ENCODE assay signal across 1 cellular context in genomic region chr12:20489645-20490044, GRCh38.
TF ChIP-seq lines count a peak whose summit lies in the region.

No MANE protein-coding gene starts in this region.

TF ChIP-seq in A549, 52 proteins besides CTCF, POLR2A, EP300 and RAD21 (continued from another document):
- TF ChIP-seq, protein P1, sequence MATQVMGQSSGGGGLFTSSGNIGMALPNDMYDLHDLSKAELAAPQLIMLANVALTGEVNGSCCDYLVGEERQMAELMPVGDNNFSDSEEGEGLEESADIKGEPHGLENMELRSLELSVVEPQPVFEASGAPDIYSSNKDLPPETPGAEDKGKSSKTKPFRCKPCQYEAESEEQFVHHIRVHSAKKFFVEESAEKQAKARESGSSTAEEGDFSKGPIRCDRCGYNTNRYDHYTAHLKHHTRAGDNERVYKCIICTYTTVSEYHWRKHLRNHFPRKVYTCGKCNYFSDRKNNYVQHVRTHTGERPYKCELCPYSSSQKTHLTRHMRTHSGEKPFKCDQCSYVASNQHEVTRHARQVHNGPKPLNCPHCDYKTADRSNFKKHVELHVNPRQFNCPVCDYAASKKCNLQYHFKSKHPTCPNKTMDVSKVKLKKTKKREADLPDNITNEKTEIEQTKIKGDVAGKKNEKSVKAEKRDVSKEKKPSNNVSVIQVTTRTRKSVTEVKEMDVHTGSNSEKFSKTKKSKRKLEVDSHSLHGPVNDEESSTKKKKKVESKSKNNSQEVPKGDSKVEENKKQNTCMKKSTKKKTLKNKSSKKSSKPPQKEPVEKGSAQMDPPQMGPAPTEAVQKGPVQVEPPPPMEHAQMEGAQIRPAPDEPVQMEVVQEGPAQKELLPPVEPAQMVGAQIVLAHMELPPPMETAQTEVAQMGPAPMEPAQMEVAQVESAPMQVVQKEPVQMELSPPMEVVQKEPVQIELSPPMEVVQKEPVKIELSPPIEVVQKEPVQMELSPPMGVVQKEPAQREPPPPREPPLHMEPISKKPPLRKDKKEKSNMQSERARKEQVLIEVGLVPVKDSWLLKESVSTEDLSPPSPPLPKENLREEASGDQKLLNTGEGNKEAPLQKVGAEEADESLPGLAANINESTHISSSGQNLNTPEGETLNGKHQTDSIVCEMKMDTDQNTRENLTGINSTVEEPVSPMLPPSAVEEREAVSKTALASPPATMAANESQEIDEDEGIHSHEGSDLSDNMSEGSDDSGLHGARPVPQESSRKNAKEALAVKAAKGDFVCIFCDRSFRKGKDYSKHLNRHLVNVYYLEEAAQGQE (IDR thresholded peaks at IDR 0.05): no peak
- TF ChIP-seq NR3C1 (IDR thresholded peaks at IDR 0.05) (no peak), E2F6 (IDR thresholded peaks at IDR 0.05; ENCODE audit: borderline replicate concordance, low read depth) (no peak), GATA3 (IDR thresholded peaks at IDR 0.05; ENCODE audit: borderline replicate concordance) (peak; percentile 92), ELK1 (IDR thresholded peaks at IDR 0.05; ENCODE audit: low read depth, low read length) (no peak), POLR2AphosphoS2 (conservative IDR thresholded peaks at IDR 0.05; ENCODE audit: low read length) (no peak), RNF2 (IDR thresholded peaks at IDR 0.05; ENCODE audit: borderline replicate concordance, low read depth) (no peak), FOSL2 (IDR thresholded peaks at IDR 0.05) (no peak), FOSL2 (CRISPR knock-in tag; IDR thresholded peaks at IDR 0.05) (peak; percentile 25; the same call in 1 of the 2 replicates), ZFP36 (IDR thresholded peaks at IDR 0.05; ENCODE audit: borderline replicate concordance, partially characterized antibody) (no peak), SMC3 (IDR thresholded peaks at IDR 0.05) (peak; percentile 26; the same call in 1 of the 3 replicates), HDAC2 (IDR thresholded peaks at IDR 0.05) (no peak), HOXA7 (CRISPR knock-in tag; IDR thresholded peaks at IDR 0.05) (no peak), RARB (CRISPR knock-in tag; IDR thresholded peaks at IDR 0.05) (no peak), CBX2 (IDR thresholded peaks at IDR 0.05; ENCODE audit: borderline replicate concordance, low read depth) (no peak), HOXB13 (CRISPR knock-in tag; IDR thresholded peaks at IDR 0.05; ENCODE audit: low read depth) (no peak), HES2 (IDR thresholded peaks at IDR 0.05) (no peak), NFE2L2 (conservative IDR thresholded peaks at IDR 0.05; ENCODE audit: low read length) (no peak), RCOR1 (IDR thresholded peaks at IDR 0.05; ENCODE audit: low read depth, low read length) (no peak), ZSCAN20 (CRISPR knock-in tag; IDR thresholded peaks at IDR 0.05) (no peak), MAZ (IDR thresholded peaks at IDR 0.05; ENCODE audit: borderline replicate concordance, low read depth, low read length) (no peak), BCL3 (IDR thresholded peaks at IDR 0.05) (peak; percentile 64; the same call in 1 of the 3 replicates), CHD2 (IDR thresholded peaks at IDR 0.05; ENCODE audit: low read length, partially characterized antibody) (no peak), TFCP2L1 (CRISPR knock-in tag; IDR thresholded peaks at IDR 0.05) (no peak), FOSB (CRISPR knock-in tag; IDR thresholded peaks at IDR 0.05) (no peak), JUNB (IDR thresholded peaks at IDR 0.05) (peak; percentile 53)
- TF ChIP-seq, protein P2, sequence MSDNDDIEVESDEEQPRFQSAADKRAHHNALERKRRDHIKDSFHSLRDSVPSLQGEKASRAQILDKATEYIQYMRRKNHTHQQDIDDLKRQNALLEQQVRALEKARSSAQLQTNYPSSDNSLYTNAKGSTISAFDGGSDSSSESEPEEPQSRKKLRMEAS (IDR thresholded peaks at IDR 0.05): peak; percentile 42
